In genomic region chr20:4613718-4614620, GRCh38 we compare ENCODE assay signal across 8 cellular contexts.
DNase-seq lines count a peak whose midpoint lies in the region; ATAC-seq and TF ChIP-seq lines count a peak whose summit lies in the region.

No MANE protein-coding gene starts in this region.

- H3K9me3 ChIP-seq in muscle layer of colon (ENCODE audit: low read length) = no peaks in the 10 kb centered on the region

- peaks cover 5% of the 10 kb centered on the region for H3K27me3 Mint-ChIP-seq in activated CD4-positive, alpha-beta T cell treated with anti-CD3 and anti-CD28 coated beads, Interleukin-2, amount 10 ng/mL, durations not matched to agents 7 days and 5 days

- peak overlapping the region; percentile 42 for H3K27ac Mint-ChIP-seq in activated CD4-positive, alpha-beta T cell treated with anti-CD3 and anti-CD28 coated beads, Interleukin-2, amount 10 ng/mL, durations not matched to agents 7 days and 5 days

- H3K4me1 ChIP-seq in muscle layer of colon (ENCODE audit: insufficient read depth, low read length) = peaks cover 17% of the 10 kb centered on the region

- no peak overlapping the region for H3K9ac ChIP-seq in muscle layer of colon (ENCODE audit: low read length)

- H3K4me1 Mint-ChIP-seq in activated CD4-positive, alpha-beta T cell treated with anti-CD3 and anti-CD28 coated beads, Interleukin-2, amount 10 ng/mL, durations not matched to agents 7 days and 5 days = peaks cover 6% of the 10 kb centered on the region

- no peak overlapping the region for H3K4me3 Mint-ChIP-seq in activated CD4-positive, alpha-beta T cell treated with anti-CD3 and anti-CD28 coated beads, Interleukin-2, amount 10 ng/mL, durations not matched to agents 7 days and 5 days

- H3K27me3 ChIP-seq in muscle layer of colon (ENCODE audit: control insufficient read depth in 1 of 2, insufficient read depth in 2 of 2, low read length in 2 of 2) = no peaks in the 10 kb centered on the region

- ATAC-seq in GM21723 (IDR thresholded peaks at IDR 0.05; ENCODE audit: unreplicated experiment) (peak; percentile 80), HG03139 (IDR thresholded peaks at IDR 0.05; ENCODE audit: unreplicated experiment) (no peak)

- no peaks in the 10 kb centered on the region for H3K36me3 ChIP-seq in muscle layer of colon (ENCODE audit: insufficient read depth, low read length)

- H3K9me3 Mint-ChIP-seq in activated CD4-positive, alpha-beta T cell treated with anti-CD3 and anti-CD28 coated beads, Interleukin-2, amount 10 ng/mL, durations not matched to agents 7 days and 5 days = peaks cover 10% of the 10 kb centered on the region

- H3K36me3 Mint-ChIP-seq in activated CD4-positive, alpha-beta T cell treated with anti-CD3 and anti-CD28 coated beads, Interleukin-2, amount 10 ng/mL, durations not matched to agents 7 days and 5 days (ENCODE audit: low read depth) = no peaks in the 10 kb centered on the region

- POLR2A ChIA-PET in activated CD4-positive, alpha-beta T cell treated with anti-CD3 and anti-CD28 coated beads, Interleukin-2, amount 10 ng/mL, durations not matched to agents 7 days and 5 days (lab: Charles Lee) = no interaction called here

- peak overlapping the region in 1 of 2 donors; percentile 51 for H3K4me3 ChIP-seq in muscle layer of colon (ENCODE audit: low read depth in 1 of 2, low read length in 2 of 2)

- TF ChIP-seq CTCF in C4-2B (conservative IDR thresholded peaks at IDR 0.05) = peak; percentile 48

- DNase-seq in NCI-H345 treated with DMSO at 0.1 percent for 48 hours (lab: John Stamatoyannopoulos, UW; ENCODE audit: unreplicated experiment) = peak; percentile 95
- DNase-seq in activated CD4-positive, alpha-beta T cell treated with anti-CD3 and anti-CD28 coated beads, Interleukin-2, amount 10 ng/mL, durations not matched to agents 7 days and 5 days = peak; percentile 75
- peak; percentile 26 to 80 for DNase-seq in dermis microvascular lymphatic vessel endothelial cell (ENCODE audit: low read depth in 2 of 2)
- peak; percentile 2 to 40 (median 14) for DNase-seq in stimulated activated naive CD4-positive, alpha-beta T cell (lab: John Stamatoyannopoulos, UW)

- CTCF ChIA-PET in activated CD4-positive, alpha-beta T cell treated with anti-CD3 and anti-CD28 coated beads, Interleukin-2, amount 10 ng/mL, durations not matched to agents 7 days and 5 days (lab: Charles Lee) = interaction anchor here (0.6 to 1.0 kb wide), 8 partner anchors 14 to 127 kb away, joined by 3 to 8 read pairs (median 3); partner anchors contain the start of gene PRND

- H3K27ac ChIP-seq in C4-2B (no peak overlapping the region), muscle layer of colon (ENCODE audit: low read depth, low read length) (peak overlapping the region; percentile 6)

Comparison
In these comparisons a context has a peak if more than half of its experiments do, and no peak if none do; other contexts are left out.
1. DNase-seq: peak in every context shown above with its lines; median percentile 95 in NCI-H345 treated with DMSO at 0.1 percent for 48 hours; 75 in activated CD4-positive, alpha-beta T cell treated with anti-CD3 and anti-CD28 coated beads, Interleukin-2, amount 10 ng/mL, durations not matched to agents 7 days and 5 days; 53 in dermis microvascular lymphatic vessel endothelial cell; 14 in stimulated activated naive CD4-positive, alpha-beta T cell.